ENCODE assay signal across 8 cellular contexts in genomic region chr19:11504502-11505031, GRCh38. TPM values are rescaled to one million over a fixed set of nuclear protein-coding genes. Genes with fewer than 3 reads are reported as not detected.
DNase-seq lines count a peak whose midpoint lies in the region; FAIRE-seq and TF ChIP-seq lines count a peak whose summit lies in the region.

No MANE protein-coding gene starts in this region.

- peaks cover 10% of the 10 kb centered on the region for H3K79me2 ChIP-seq in hepatocyte

- no peaks in the 10 kb centered on the region for H3K27me3 ChIP-seq in hepatocyte
- no peaks in the 10 kb centered on the region for H3K27me3 ChIP-seq in spleen (replicated peaks in 1 of 7)

- no peaks in the 10 kb centered on the region for H3K9me2 ChIP-seq in hepatocyte (replicated peaks; ENCODE audit: insufficient read depth)

- H3K36me3 ChIP-seq in HEK293 (ENCODE audit: control insufficient read depth in 2 of 2, insufficient read depth in 1 of 2, low read length in 2 of 2) (no peaks in the 10 kb centered on the region; a peak in 1 of 3 replicates), hepatocyte (replicated peaks; ENCODE audit: insufficient read depth, low read depth) (no peaks in the 10 kb centered on the region), spleen (peaks cover 0 to 16% (median 0%) of the 10 kb centered on the region in 6 donors)

- no peaks in the 10 kb centered on the region for H3K9me3 ChIP-seq in HEK293 (ENCODE audit: control insufficient read depth, insufficient read depth, low read depth, low read length)
- no peaks in the 10 kb centered on the region for H3K9me3 ChIP-seq in hepatocyte (ENCODE audit: low read depth)
- no peaks in the 10 kb centered on the region for H3K9me3 ChIP-seq in spleen

- WGBS in hepatocyte (ENCODE audit: low lambda C conversion rate, missing lambda C conversion rate) = 54% methylated on average over 7 of the region's 7 CpGs
- WGBS in spleen, 5 donors = 55 to 63% (median 61%) methylated on average over 7 of the region's 7 CpGs

- POLR2A ChIA-PET in HEK293 (lab: Yijun Ruan, JAX) = interaction anchor here (0.5 kb wide), 1 partner anchor 234 kb away, joined by 3 read pairs; no protein-coding TSS in a partner anchor
- POLR2A ChIA-PET in activated CD4-positive, alpha-beta memory T cell treated with anti-CD3 and anti-CD28 coated beads, Interleukin-2, amount 10 ng/mL, durations not matched to agents 7 days and 5 days (lab: Charles Lee) = interaction anchor here (3.2 kb wide), 1 partner anchor 22 kb away, joined by 14 read pairs; no protein-coding TSS in a partner anchor

- peak overlapping the region; percentile 32 for H3K4me3 ChIP-seq in HEK293 (ENCODE audit: low read depth, low read length)
- peak overlapping the region; percentile 53 for H3K4me3 ChIP-seq in hepatocyte
- peak overlapping the region in 7 of 8 donors; percentile 94 to 100 (median 99) for H3K4me3 ChIP-seq in spleen

- H4K20me1 ChIP-seq in hepatocyte (ENCODE audit: insufficient read depth, poor library complexity, severe bottlenecking) = no peaks in the 10 kb centered on the region

- peak overlapping the region; percentile 92 for H3K4me2 ChIP-seq in hepatocyte

- no peak for TF ChIP-seq POLR2A in spleen (IDR thresholded peaks at IDR 0.05)

- H3K27ac ChIP-seq in HEK293 (ENCODE audit: extremely low read depth, low read depth, low read length) (0 out of 2 replicates have a peak overlapping the region, but pooled peaks have one; percentile 29), hepatocyte (peak overlapping the region; percentile 94), spleen (peak overlapping the region; percentile 90 to 98 (median 96))

- peak overlapping the region; percentile 75 for H3K27ac Mint-ChIP-seq in activated CD4-positive, alpha-beta memory T cell treated with anti-CD3 and anti-CD28 coated beads, Interleukin-2, amount 10 ng/mL, durations not matched to agents 7 days and 5 days

- H3K4me1 Mint-ChIP-seq in activated CD4-positive, alpha-beta memory T cell treated with anti-CD3 and anti-CD28 coated beads, Interleukin-2, amount 10 ng/mL, durations not matched to agents 7 days and 5 days = peaks cover 22% of the 10 kb centered on the region

- H3K4me1 ChIP-seq in HEK293 (ENCODE audit: control insufficient read depth, insufficient read depth, low read length) (peaks cover 6% of the 10 kb centered on the region), hepatocyte (ENCODE audit: insufficient read depth) (peaks cover 5% of the 10 kb centered on the region), spleen (peaks cover 4 to 23% (median 16%) of the 10 kb centered on the region in 6 donors)

- no peaks in the 10 kb centered on the region for H3K27me3 Mint-ChIP-seq in activated CD4-positive, alpha-beta memory T cell treated with anti-CD3 and anti-CD28 coated beads, Interleukin-2, amount 10 ng/mL, durations not matched to agents 7 days and 5 days

- intact Hi-C loops in spleen (cut with DNase I; ENCODE audit: low total_unique reads) = no loop called here

- TF ChIP-seq CTCF in HEK293 (tag by site-specific recombination; IDR thresholded peaks at IDR 0.05) (no peak), hepatocyte (IDR thresholded peaks at IDR 0.05; ENCODE audit: poor library complexity) (no peak), spleen (IDR thresholded peaks at IDR 0.05 in 8 of 11, conservative IDR thresholded peaks at IDR 0.05 in 3 of 11) (no peak)

- CTCF ChIA-PET in HEK293 (lab: Yijun Ruan, JAX) = interaction anchor here (1.0 kb wide), 1 partner anchor 8 kb away, joined by 4 read pairs; no protein-coding TSS in a partner anchor
- CTCF ChIA-PET in activated CD4-positive, alpha-beta memory T cell treated with anti-CD3 and anti-CD28 coated beads, Interleukin-2, amount 10 ng/mL, durations not matched to agents 7 days and 5 days (lab: Charles Lee) = interaction anchor here (1.2 kb wide), 1 partner anchor 56 kb away, joined by 3 read pairs; no protein-coding TSS in a partner anchor

- peak overlapping the region; percentile 54 for H2AFZ ChIP-seq in hepatocyte

- FAIRE-seq in RCC 7860 (lab: Jason Lieb, UNC) = no peak

- peak overlapping the region; percentile 81 for H3K4me3 Mint-ChIP-seq in activated CD4-positive, alpha-beta memory T cell treated with anti-CD3 and anti-CD28 coated beads, Interleukin-2, amount 10 ng/mL, durations not matched to agents 7 days and 5 days

- H3K36me3 Mint-ChIP-seq in activated CD4-positive, alpha-beta memory T cell treated with anti-CD3 and anti-CD28 coated beads, Interleukin-2, amount 10 ng/mL, durations not matched to agents 7 days and 5 days (ENCODE audit: low read depth) = peaks cover 7% of the 10 kb centered on the region

- H3K9me3 Mint-ChIP-seq in activated CD4-positive, alpha-beta memory T cell treated with anti-CD3 and anti-CD28 coated beads, Interleukin-2, amount 10 ng/mL, durations not matched to agents 7 days and 5 days = no peaks in the 10 kb centered on the region

- DNase-seq in activated CD4-positive, alpha-beta memory T cell treated with anti-CD3 and anti-CD28 coated beads, Interleukin-2, amount 10 ng/mL, durations not matched to agents 7 days and 5 days = no peak
- DNase-seq in hepatocyte (ENCODE audit: low spot score) (no peak), spleen (no peak), NCI-H69 (lab: John Stamatoyannopoulos, UW) (no peak), GDM1 (lab: John Stamatoyannopoulos, UW) (no peak), RCC 7860 (ENCODE audit: low spot score) (no peak), LoVo (ENCODE audit: low spot score) (no peak)

TF ChIP-seq in HEK293, 187 proteins besides CTCF, POLR2A, EP300 and RAD21 (continues in another document):
- no peak for TF ChIP-seq ZSCAN18 (tag by site-specific recombination; IDR thresholded peaks at IDR 0.05)
- no peak for TF ChIP-seq KLF9 (tag by site-specific recombination; IDR thresholded peaks at IDR 0.05; ENCODE audit: low read depth)
- TF ChIP-seq ZNF558 (tag by site-specific recombination; IDR thresholded peaks at IDR 0.05) = no peak
- TF ChIP-seq ZNF843 (tag by site-specific recombination; IDR thresholded peaks at IDR 0.05) = no peak
- TF ChIP-seq ZNF404 (tag by site-specific recombination; IDR thresholded peaks at IDR 0.05) = no peak
- TF ChIP-seq HIC1 (tag by site-specific recombination; IDR thresholded peaks at IDR 0.05) = peak; percentile 28; the same call in 1 of the 2 replicates
- TF ChIP-seq MEIS1 (CRISPR knock-in tag; IDR thresholded peaks at IDR 0.05; ENCODE audit: borderline replicate concordance) = no peak
- TF ChIP-seq ZNF791 (tag by site-specific recombination; IDR thresholded peaks at IDR 0.05) = no peak
- no peak for TF ChIP-seq ZNF37A (tag by site-specific recombination; IDR thresholded peaks at IDR 0.05)

RNA-seq across cellular contexts. Expression of gene ZNF653, which starts 1.1 kb away (rescaled TPM):
- total RNA-seq in activated CD4-positive, alpha-beta memory T cell treated with anti-CD3 and anti-CD28 coated beads, Interleukin-2, amount 10 ng/mL, durations not matched to agents 7 days and 5 days = 10 to 100 TPM; 15.6 to 16.5 TPM
- 8.4 and 9.5 TPM in 2 replicates for total RNA-seq in hepatocyte
- polyA plus RNA-seq in hepatocyte = 9.6 and 10.2 TPM in 2 replicates
- total RNA-seq in spleen = 10 to 100 TPM in 2 of 7 donors, 1 to 10 TPM in 5; 6.9 to 11.8 (median 9.0) TPM
- 10 to 100 TPM in 1 of 3 donors, 1 to 10 TPM in 2; 3.5 to 11.6 (median 8.8) TPM for polyA plus RNA-seq in spleen

RNA-seq across cellular contexts. Expression of gene ELAVL3, which starts 23.7 kb away (rescaled TPM):
- not detected for total RNA-seq in activated CD4-positive, alpha-beta memory T cell treated with anti-CD3 and anti-CD28 coated beads, Interleukin-2, amount 10 ng/mL, durations not matched to agents 7 days and 5 days
- total RNA-seq in hepatocyte = 0.30 TPM in 1 of 2 replicates, not detected in the other
- 0.11 and 0.18 TPM in 2 replicates for polyA plus RNA-seq in hepatocyte
- total RNA-seq in spleen = not detected
- under 1 TPM in 1 of 3 donors, not detected in 2; 0.02 TPM for polyA plus RNA-seq in spleen

RNA-seq across cellular contexts. Expression of gene ECSIT, which starts 24.4 kb away (rescaled TPM):
- total RNA-seq in activated CD4-positive, alpha-beta memory T cell treated with anti-CD3 and anti-CD28 coated beads, Interleukin-2, amount 10 ng/mL, durations not matched to agents 7 days and 5 days = 10 to 100 TPM; 24.8 to 26.8 TPM
- 32.5 and 36.3 TPM in 2 replicates for total RNA-seq in hepatocyte
- 23.2 and 26.3 TPM in 2 replicates for polyA plus RNA-seq in hepatocyte
- 10 to 100 TPM; 30.2 to 37.6 (median 35.4) TPM for total RNA-seq in spleen
- 10 to 100 TPM; 41.6 to 55.1 (median 52.1) TPM for polyA plus RNA-seq in spleen

RNA-seq across cellular contexts. Expression of gene CNN1, which starts 34.1 kb away (rescaled TPM):
- not detected for total RNA-seq in activated CD4-positive, alpha-beta memory T cell treated with anti-CD3 and anti-CD28 coated beads, Interleukin-2, amount 10 ng/mL, durations not matched to agents 7 days and 5 days
- total RNA-seq in hepatocyte (12.1 and 20.1 TPM in 2 replicates), spleen (1 to 10 TPM; 1.5 to 9.7 (median 7.7) TPM)
- polyA plus RNA-seq in hepatocyte (12.6 and 12.9 TPM in 2 replicates), spleen (10 to 100 TPM in 2 of 3 donors, 1 to 10 TPM in 1; 5.3 to 13.0 (median 12.6) TPM)

RNA-seq across cellular contexts. Expression of gene ELOF1, which starts 54.5 kb away (rescaled TPM):
- 10 to 100 TPM; 49.7 to 50.2 TPM for total RNA-seq in activated CD4-positive, alpha-beta memory T cell treated with anti-CD3 and anti-CD28 coated beads, Interleukin-2, amount 10 ng/mL, durations not matched to agents 7 days and 5 days
- total RNA-seq in hepatocyte (28.1 and 30.3 TPM in 2 replicates), spleen (10 to 100 TPM; 21.8 to 44.6 (median 36.3) TPM)
- polyA plus RNA-seq in hepatocyte (72.6 and 81.1 TPM in 2 replicates), spleen (10 to 100 TPM; 63.1 to 77.1 (median 67.8) TPM)

Comparison
In these comparisons a context has a peak if more than half of its experiments do, and no peak if none do; other contexts are left out.
1. H3K27ac ChIP-seq: peak in every context shown above with its lines; median percentile 96 in spleen; 94 in hepatocyte; 29 in HEK293.
2. H3K4me3 ChIP-seq: peak in every context shown above with its lines; median percentile 99 in spleen; 53 in hepatocyte; 32 in HEK293.